In genomic region chr1:173050865-173051264, GRCh38 we compare ENCODE assay signal across 13 cellular contexts. TPM values are rescaled to one million over a fixed set of nuclear protein-coding genes. Genes with fewer than 3 reads are reported as not detected.
DNase-seq lines count a peak whose midpoint lies in the region; ATAC-seq and TF ChIP-seq lines count a peak whose summit lies in the region.
"Had no signal": no experiment of that assay in that cellular context is flagged by ENCODE, and none has a peak within 500 bp of the region (broad histone marks: within the 10 kb centered on the region; RNA-seq: fewer than 3 reads in every experiment).

A gene with protein sequence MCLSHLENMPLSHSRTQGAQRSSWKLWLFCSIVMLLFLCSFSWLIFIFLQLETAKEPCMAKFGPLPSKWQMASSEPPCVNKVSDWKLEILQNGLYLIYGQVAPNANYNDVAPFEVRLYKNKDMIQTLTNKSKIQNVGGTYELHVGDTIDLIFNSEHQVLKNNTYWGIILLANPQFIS (minus strand): TSS chr1:173050941. CDS start chr1:173050896, 45 bp downstream.

- 6% methylated on average over 4 of the region's 4 CpGs for WGBS in prostate gland

- no peaks in the 10 kb centered on the region for H3K36me3 ChIP-seq in prostate gland
- H3K36me3 ChIP-seq in CD4-positive, alpha-beta memory T cell (ENCODE audit: insufficient read depth, low read length), result no peaks in the 10 kb centered on the region
- H3K36me3 ChIP-seq: thoracic aorta had no signal

- no peak within 1 kb of the TSS for H3K4me3 Mint-ChIP-seq in T-helper 17 cell
- no peak within 1 kb of the TSS for H3K4me3 Mint-ChIP-seq in natural killer cell
- H3K4me3 Mint-ChIP-seq in CD4-positive, alpha-beta memory T cell, result no peak within 1 kb of the TSS

- no peaks in the 10 kb centered on the region for H3K36me3 Mint-ChIP-seq in T-helper 17 cell (ENCODE audit: low read depth)
- no peaks in the 10 kb centered on the region for H3K36me3 Mint-ChIP-seq in natural killer cell
- no peaks in the 10 kb centered on the region for H3K36me3 Mint-ChIP-seq in CD4-positive, alpha-beta memory T cell

- intact Hi-C loops in prostate gland (cut with DNase I) (no loop called here), natural killer cell (cut with micrococcal nuclease) (no loop called here)
- intact Hi-C loops in CD4-positive, alpha-beta memory T cell (cut with micrococcal nuclease), result loop anchor here (10.0 kb wide), 1 partner anchor 226 kb away; no protein-coding TSS in a partner anchor

- POLR2A ChIA-PET in CD4-positive, alpha-beta memory T cell (lab: Charles Lee; ENCODE audit: partially characterized antibody), result interaction anchor here (0.9 kb wide), 1 partner anchor 225 kb away, joined by 3 read pairs; no protein-coding TSS in a partner anchor

- H3K27me3 Mint-ChIP-seq in T-helper 17 cell, result peaks cover 9% of the 10 kb centered on the region
- H3K27me3 Mint-ChIP-seq in natural killer cell (ENCODE audit: low read depth in 2 of 2), result peaks cover 3 to 5% of the 10 kb centered on the region in 2 donors
- no peaks in the 10 kb centered on the region for H3K27me3 Mint-ChIP-seq in CD4-positive, alpha-beta memory T cell

- CTCF ChIA-PET in CD4-positive, alpha-beta memory T cell (lab: Charles Lee; ENCODE audit: partially characterized antibody), result interaction anchor here (0.7 kb wide), 1 partner anchor 1459 kb away, joined by 3 read pairs; no protein-coding TSS in a partner anchor

- H3K4me1 Mint-ChIP-seq in T-helper 17 cell (peaks cover 3% of the 10 kb centered on the region), natural killer cell (no peaks in the 10 kb centered on the region)
- peaks cover 0 to 5% (median 3%) of the 10 kb centered on the region in 4 donors for H3K4me1 Mint-ChIP-seq in CD4-positive, alpha-beta memory T cell

- H3K9me3 ChIP-seq in T-helper 17 cell (ENCODE audit: control insufficient read depth, low read length, poor library complexity, severe bottlenecking) (no peaks in the 10 kb centered on the region), prostate gland (no peaks in the 10 kb centered on the region)
- H3K9me3 ChIP-seq in CD4-positive, alpha-beta memory T cell (ENCODE audit: control insufficient read depth in 1 of 2, low read length in 2 of 2), result no peaks in the 10 kb centered on the region
- H3K9me3 ChIP-seq: thoracic aorta had no signal

- H3K27me3 ChIP-seq in foreskin keratinocyte (no peaks in the 10 kb centered on the region), prostate gland (replicated peaks; ENCODE audit: insufficient read depth) (no peaks in the 10 kb centered on the region)
- H3K27me3 ChIP-seq in CD4-positive, alpha-beta memory T cell (ENCODE audit: insufficient read depth, low read length), result no peaks in the 10 kb centered on the region

- DNase-seq in H4 (ENCODE audit: low spot score) (peak; percentile 34), T-helper 17 cell (no peak), foreskin keratinocyte (peak in 1 of 2 donors; percentile 34), prostate gland (ENCODE audit: low spot score) (peak; percentile 19), NCI-H1694 treated with DMSO at 0.1 percent for 48 hours (lab: John Stamatoyannopoulos, UW) (no peak), natural killer cell (no peak), COR-L47 (lab: John Stamatoyannopoulos, UW) (no peak)
- DNase-seq in CD4-positive, alpha-beta memory T cell, result no peak
- DNase-seq: activated CD4-positive, alpha-beta T cell treated with anti-CD3 and anti-CD28 coated beads for 1 hour; activated naive CD4-positive, alpha-beta T cell treated with anti-CD3 and anti-CD28 coated beads, Interleukin-2, amount 50 U/mL, for 16 hours; GM23248; stimulated activated CD4-positive, alpha-beta T cell treated with anti-CD3 and anti-CD28 coated beads, Interleukin-4, amount 100 ng/mL, for 24 hours had no signal

- TF ChIP-seq POLR2A in prostate gland (IDR thresholded peaks at IDR 0.05), result no peak

- no peaks in the 10 kb centered on the region for H3K9me3 Mint-ChIP-seq in natural killer cell
- no peaks in the 10 kb centered on the region for H3K9me3 Mint-ChIP-seq in CD4-positive, alpha-beta memory T cell

- H3K4me3 ChIP-seq in prostate gland, result no peak within 1 kb of the TSS
- no peak within 1 kb of the TSS for H3K4me3 ChIP-seq in CD4-positive, alpha-beta memory T cell (ENCODE audit: low read length in 2 of 2)
- H3K4me3 ChIP-seq: GM23248, thoracic aorta had no signal

- TF ChIP-seq CTCF in foreskin keratinocyte (conservative IDR thresholded peaks at IDR 0.05), result no peak
- TF ChIP-seq CTCF in prostate gland (IDR thresholded peaks at IDR 0.05), result no peak
- TF ChIP-seq CTCF in natural killer cell (IDR thresholded peaks at IDR 0.05), result no peak

- peaks cover 39% of the 10 kb centered on the region for H3K4me1 ChIP-seq in foreskin keratinocyte
- peaks cover 3% of the 10 kb centered on the region for H3K4me1 ChIP-seq in prostate gland (replicated peaks)
- no peaks in the 10 kb centered on the region for H3K4me1 ChIP-seq in CD4-positive, alpha-beta memory T cell (ENCODE audit: insufficient read depth, low read length)

- peak within 1 kb of the TSS; percentile 73 for H3K27ac Mint-ChIP-seq in T-helper 17 cell
- H3K27ac Mint-ChIP-seq in natural killer cell, result no peak within 1 kb of the TSS
- H3K27ac Mint-ChIP-seq in CD4-positive, alpha-beta memory T cell, result no peak within 1 kb of the TSS

- H3K27ac ChIP-seq in foreskin keratinocyte, result peak within 1 kb of the TSS; percentile 20
- H3K27ac ChIP-seq in prostate gland, result no peak within 1 kb of the TSS
- H3K27ac ChIP-seq in CD4-positive, alpha-beta memory T cell (ENCODE audit: low read depth, low read length), result no peak within 1 kb of the TSS
- H3K27ac ChIP-seq: GM23248, thoracic aorta had no signal

- no peak for ATAC-seq in T-helper 17 cell
- no peak for ATAC-seq in foreskin keratinocyte
- no peak for ATAC-seq in natural killer cell

RNA-seq across cellular contexts. Expression of the gene that starts here (rescaled TPM):
- 0.29 and 0.79 TPM in 2 replicates for total RNA-seq in H4 (2014; rRNA removed; shearing (Covaris generic))
- total RNA-seq in T-helper 17 cell, result not detected
- 0.31 and 0.39 TPM in 2 replicates for total RNA-seq in foreskin keratinocyte
- 0.11 and 0.26 TPM in 2 replicates for polyA plus RNA-seq in foreskin keratinocyte
- not detected for total RNA-seq in prostate gland
- under 1 TPM in 1 of 3 donors, not detected in 2; 0.18 TPM for total RNA-seq in natural killer cell
- not detected for total RNA-seq in CD4-positive, alpha-beta memory T cell
- polyA plus RNA-seq in CD4-positive, alpha-beta memory T cell, result not detected

Comparison
In these comparisons a context has a peak if more than half of its experiments do, and no peak if none do; other contexts are left out.
1. Peak in DNase-seq in H4; RNA of the gene not detected or under 1 TPM.
2. Peak in DNase-seq in prostate gland; RNA of the gene not detected or under 1 TPM.